ENCODE assay signal across 7 cellular contexts in the genomic region with DNA sequence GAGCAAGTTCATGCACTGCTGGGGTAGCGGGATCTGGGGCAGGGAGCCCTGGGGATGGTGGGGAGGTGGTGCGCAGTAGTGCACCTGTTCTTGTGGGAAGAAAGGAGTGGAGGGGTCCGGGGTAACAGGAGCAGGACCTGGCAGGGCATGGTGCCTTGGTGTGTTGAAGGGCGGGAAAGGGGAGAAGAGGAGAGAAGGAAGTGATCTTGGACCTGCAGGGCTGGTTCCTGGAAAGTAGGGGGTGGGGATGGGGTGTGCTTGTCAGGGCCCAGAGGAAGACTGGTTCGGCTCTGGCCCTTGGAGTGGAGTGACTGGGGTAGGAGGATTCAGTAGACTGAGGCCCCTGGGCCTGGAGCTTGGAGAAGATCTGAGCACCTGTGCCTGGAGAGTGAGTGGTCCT. TPM values are rescaled to one million over a fixed set of nuclear protein-coding genes. Genes with fewer than 3 reads are reported as not detected.
"Had no signal": no experiment of that assay in that cellular context is flagged by ENCODE, and none has a peak within 500 bp of the region (broad histone marks: within the 10 kb centered on the region; RNA-seq: fewer than 3 reads in every experiment).

No MANE protein-coding gene starts in this region.

- DNase-seq: H9, HCEC 1CT, KBM-7 had no signal

- ATAC-seq: GM23338, HepG2 had no signal

RNA-seq across cellular contexts. Expression of gene B3GNT6, which starts 21.7 kb away (rescaled TPM):
- total RNA-seq: GM23338, H1, H9, HepG2, HT1080 had no signal

RNA-seq across cellular contexts. Expression of gene OMP, which starts 46.7 kb away (rescaled TPM):
- total RNA-seq: H1, H9, HepG2 had no signal
